1 cellular context compared by ENCODE assay signal in genomic region chr2:176873403-176873802, GRCh38.
TF ChIP-seq lines count a peak whose summit lies in the region.

No MANE protein-coding gene starts in this region.

TF ChIP-seq in HCT116, 20 proteins besides CTCF, POLR2A, EP300 and RAD21 (continued from another document):
- TF ChIP-seq FOSL1 (IDR thresholded peaks at IDR 0.05; ENCODE audit: low read depth), result no peak
- no peak for TF ChIP-seq TCF7L2 (IDR thresholded peaks at IDR 0.05; ENCODE audit: borderline replicate concordance, extremely low read depth, insufficient read depth, insufficient read length)
- TF ChIP-seq ELF1 (IDR thresholded peaks at IDR 0.05; ENCODE audit: borderline replicate concordance, low read depth), result no peak
